7 cellular contexts compared by ENCODE assay signal in genomic region chr2:211117026-211117425, GRCh38.
"Had no signal": no experiment of that assay in that cellular context is flagged by ENCODE, and none has a peak within 500 bp of the region (broad histone marks: within the 10 kb centered on the region; RNA-seq: fewer than 3 reads in every experiment).

No MANE protein-coding gene starts in this region.

- H3K9ac ChIP-seq: GM23248 had no signal

- H3K4me3 Mint-ChIP-seq: HFFc6 had no signal

- H3K4me3 ChIP-seq: GM23248, HAP-1 had no signal

- H2AFZ ChIP-seq: GM23248 had no signal

- H3K9me3 ChIP-seq: HAP-1 had no signal

- H3K27ac Mint-ChIP-seq: HFFc6 had no signal

- H3K4me1 ChIP-seq: HAP-1 had no signal

- DNase-seq: GM23248, GOT3, H7, HFFc6, IMR-90 had no signal

- H3K36me3 ChIP-seq: HAP-1 had no signal

- FAIRE-seq: HTR-8/SVneo had no signal

- H3K27ac ChIP-seq: GM23248 had no signal
